ENCODE assay signal across 26 cellular contexts in the genomic region with DNA sequence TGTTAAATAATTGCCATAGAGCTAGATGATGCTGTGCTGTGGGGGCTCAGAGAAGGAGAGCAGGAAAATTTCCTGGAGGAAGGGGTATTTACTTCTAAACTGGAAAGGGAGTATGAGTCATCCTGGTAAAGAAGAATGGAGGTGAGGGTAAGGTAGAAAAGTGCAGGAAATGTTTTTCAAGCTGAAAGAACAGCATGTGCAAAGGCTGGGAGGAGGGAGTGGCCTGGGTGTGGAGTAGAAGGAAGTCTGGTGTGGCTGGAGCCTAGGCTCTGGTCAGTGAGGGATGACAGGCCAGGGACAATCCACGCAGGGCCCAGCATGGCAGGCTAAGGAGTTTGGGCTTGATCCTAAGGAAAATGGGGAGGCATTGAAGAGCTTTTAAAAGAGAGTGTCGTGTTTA. TPM values are rescaled to one million over a fixed set of nuclear protein-coding genes. Genes with fewer than 3 reads are reported as not detected.
"Had no signal": no experiment of that assay in that cellular context is flagged by ENCODE, and none has a peak within 500 bp of the region (broad histone marks: within the 10 kb centered on the region; RNA-seq: fewer than 3 reads in every experiment).

No MANE protein-coding gene starts in this region.

- FAIRE-seq: islet of Langerhans had no signal

- H3K36me3 ChIP-seq: brain microvascular endothelial cell, left ventricle myocardium inferior, neural progenitor cell, right lobe of liver had no signal

- H3K9me3 ChIP-seq: right lobe of liver, testis had no signal

- H3K36me3 Mint-ChIP-seq: activated CD8-positive, alpha-beta memory T cell treated with anti-CD3 and anti-CD28 coated beads, Interleukin-2, amount 10 ng/mL, durations not matched to agents 7 days and 5 days; neural progenitor cell had no signal

- ATAC-seq: activated CD8-positive, alpha-beta memory T cell treated with anti-CD3 and anti-CD28 coated beads, Interleukin-2, amount 10 ng/mL, durations not matched to agents 7 days and 5 days; activated naive CD8-positive, alpha-beta T cell treated with anti-CD3 and anti-CD28 coated beads, Interleukin-2, amount 50 U/mL, for 24 hours; right lobe of liver; stimulated activated memory B cell treated with anti-CD40 and anti-IgM and Interleukin-4, amounts not matched to agents 10 μg/mL and 1 μg/mL and 100 μg/mL, for 72 hours had no signal

- H3K27me3 ChIP-seq: brain microvascular endothelial cell, neural progenitor cell, right lobe of liver, testis had no signal

- H2AFZ ChIP-seq: neural progenitor cell had no signal

- H3K4me3 ChIP-seq: left ventricle myocardium inferior, neural progenitor cell, right lobe of liver, smooth muscle cell, testis had no signal

- H3K27ac Mint-ChIP-seq: activated B cell treated with CpG ODN at 0.5 μM for 24 hours; activated CD4-positive, alpha-beta memory T cell treated with anti-CD3 and anti-CD28 coated beads, Interleukin-2, amount 10 ng/mL, durations not matched to agents 7 days and 5 days; activated CD8-positive, alpha-beta memory T cell treated with anti-CD3 and anti-CD28 coated beads, Interleukin-2, amount 10 ng/mL, durations not matched to agents 7 days and 5 days; activated naive CD4-positive, alpha-beta T cell treated with anti-CD3 and anti-CD28 coated beads for 36 hours; activated naive CD8-positive, alpha-beta T cell treated with anti-CD3 and anti-CD28 coated beads, Interleukin-2, amount 50 U/mL, for 24 hours; neural progenitor cell; stimulated activated memory B cell treated with anti-CD40 and anti-IgM and Interleukin-4, amounts not matched to agents 10 μg/mL and 1 μg/mL and 100 μg/mL, for 72 hours had no signal

- H3K27ac ChIP-seq: brain microvascular endothelial cell, left ventricle myocardium inferior, neural progenitor cell, right lobe of liver, testis had no signal

- H3K9ac ChIP-seq: neural progenitor cell had no signal

- H3K4me1 Mint-ChIP-seq: activated B cell treated with CpG ODN at 0.5 μM for 24 hours; activated CD4-positive, alpha-beta memory T cell treated with anti-CD3 and anti-CD28 coated beads, Interleukin-2, amount 10 ng/mL, durations not matched to agents 7 days and 5 days; activated CD8-positive, alpha-beta memory T cell treated with anti-CD3 and anti-CD28 coated beads, Interleukin-2, amount 10 ng/mL, durations not matched to agents 7 days and 5 days; activated naive CD8-positive, alpha-beta T cell treated with anti-CD3 and anti-CD28 coated beads, Interleukin-2, amount 50 U/mL, for 24 hours; central memory CD8-positive, alpha-beta T cell; neural progenitor cell; stimulated activated memory B cell treated with anti-CD40 and anti-IgM and Interleukin-4, amounts not matched to agents 10 μg/mL and 1 μg/mL and 100 μg/mL, for 72 hours had no signal

- H3K4me3 Mint-ChIP-seq: activated B cell treated with CpG ODN at 0.5 μM for 24 hours; activated CD4-positive, alpha-beta memory T cell treated with anti-CD3 and anti-CD28 coated beads, Interleukin-2, amount 10 ng/mL, durations not matched to agents 7 days and 5 days; activated CD8-positive, alpha-beta memory T cell treated with anti-CD3 and anti-CD28 coated beads, Interleukin-2, amount 10 ng/mL, durations not matched to agents 7 days and 5 days; activated naive CD4-positive, alpha-beta T cell treated with anti-CD3 and anti-CD28 coated beads for 36 hours; activated naive CD8-positive, alpha-beta T cell treated with anti-CD3 and anti-CD28 coated beads, Interleukin-2, amount 50 U/mL, for 24 hours; central memory CD8-positive, alpha-beta T cell; neural progenitor cell; stimulated activated memory B cell treated with anti-CD40 and anti-IgM and Interleukin-4, amounts not matched to agents 10 μg/mL and 1 μg/mL and 100 μg/mL, for 72 hours had no signal

- H3K4me1 ChIP-seq: neural progenitor cell, testis had no signal

- H3K4me2 ChIP-seq: neural progenitor cell, smooth muscle cell had no signal

- DNase-seq: activated B cell treated with CpG ODN at 0.5 μM for 24 hours; activated CD4-positive, alpha-beta memory T cell treated with anti-CD3 and anti-CD28 coated beads, Interleukin-2, amount 10 ng/mL, durations not matched to agents 7 days and 5 days; activated CD4-positive, alpha-beta T cell treated with anti-CD3 and anti-CD28 coated beads for 48 hours; activated CD8-positive, alpha-beta memory T cell treated with anti-CD3 and anti-CD28 coated beads, Interleukin-2, amount 10 ng/mL, durations not matched to agents 7 days and 5 days; activated naive CD4-positive, alpha-beta T cell treated with anti-CD3 and anti-CD28 coated beads for 36 hours; activated naive CD8-positive, alpha-beta T cell treated with anti-CD3 and anti-CD28 coated beads, Interleukin-2, amount 50 U/mL, for 24 hours; brain microvascular endothelial cell; cortex of kidney; effector CD4-positive, alpha-beta T cell; foreskin melanocyte; glutamatergic neuron; hippocampal formation; left ventricle myocardium inferior; stimulated activated CD4-positive, alpha-beta T cell treated with anti-CD3 and anti-CD28 coated beads, Interleukin-4, amount 100 ng/mL, for 4 hours; testis had no signal

RNA-seq across cellular contexts. Expression of a gene that starts 45.9 kb away (rescaled TPM):
- total RNA-seq: activated CD4-positive, alpha-beta memory T cell treated with anti-CD3 and anti-CD28 coated beads, Interleukin-2, amount 10 ng/mL, durations not matched to agents 7 days and 5 days; fibroblast of lung; left ventricle myocardium inferior; osteoblast; pulmonary artery endothelial cell; right lobe of liver; ureter had no signal
- polyA plus RNA-seq: aorta, fibroblast of lung had no signal
